1 cellular context compared by ENCODE assay signal in the genomic region with DNA sequence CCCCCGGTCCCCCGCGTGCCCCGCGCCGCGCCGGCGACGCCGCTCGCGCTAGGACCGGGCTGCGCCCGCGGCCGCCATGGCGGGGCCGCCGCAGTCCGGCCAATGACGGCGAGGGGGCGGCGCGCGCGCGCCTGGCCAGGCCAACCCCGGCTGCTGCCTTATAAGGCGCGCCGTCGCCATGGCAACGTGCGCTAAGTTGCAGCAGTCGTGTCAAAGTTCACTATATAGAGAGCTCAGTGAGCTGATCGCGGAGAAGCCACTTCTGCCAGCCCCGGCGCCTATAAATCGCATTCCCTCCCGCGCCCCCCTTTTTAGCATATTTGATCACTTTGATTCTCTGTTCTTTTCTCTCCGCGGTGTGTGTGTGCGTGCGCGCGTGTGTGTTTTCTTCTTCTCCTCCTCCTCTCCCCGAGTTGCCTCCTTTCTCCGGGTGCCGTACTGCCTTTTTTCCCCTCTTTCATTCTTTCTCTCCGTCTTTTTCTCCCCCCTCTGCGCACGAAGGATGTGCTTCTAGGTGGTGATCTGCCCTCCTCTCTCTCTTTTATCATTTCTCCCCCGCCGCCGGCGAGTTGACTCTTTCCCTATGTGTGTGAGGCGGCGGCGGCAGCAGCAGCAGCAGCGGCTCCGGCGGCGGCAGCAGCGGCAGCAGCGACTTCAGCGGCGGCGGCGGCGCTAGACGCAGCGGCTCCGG.
TF ChIP-seq lines count a peak whose summit lies in the region.

A gene (plus strand): TSS at position 251 of the 691 bp plus-strand sequence. CDS start 1,406 bp downstream, outside the sequence.

TF ChIP-seq in HepG2, 621 proteins besides CTCF, POLR2A, EP300 and RAD21 (continued from another document and continues in another):
- TF ChIP-seq, protein P1, sequence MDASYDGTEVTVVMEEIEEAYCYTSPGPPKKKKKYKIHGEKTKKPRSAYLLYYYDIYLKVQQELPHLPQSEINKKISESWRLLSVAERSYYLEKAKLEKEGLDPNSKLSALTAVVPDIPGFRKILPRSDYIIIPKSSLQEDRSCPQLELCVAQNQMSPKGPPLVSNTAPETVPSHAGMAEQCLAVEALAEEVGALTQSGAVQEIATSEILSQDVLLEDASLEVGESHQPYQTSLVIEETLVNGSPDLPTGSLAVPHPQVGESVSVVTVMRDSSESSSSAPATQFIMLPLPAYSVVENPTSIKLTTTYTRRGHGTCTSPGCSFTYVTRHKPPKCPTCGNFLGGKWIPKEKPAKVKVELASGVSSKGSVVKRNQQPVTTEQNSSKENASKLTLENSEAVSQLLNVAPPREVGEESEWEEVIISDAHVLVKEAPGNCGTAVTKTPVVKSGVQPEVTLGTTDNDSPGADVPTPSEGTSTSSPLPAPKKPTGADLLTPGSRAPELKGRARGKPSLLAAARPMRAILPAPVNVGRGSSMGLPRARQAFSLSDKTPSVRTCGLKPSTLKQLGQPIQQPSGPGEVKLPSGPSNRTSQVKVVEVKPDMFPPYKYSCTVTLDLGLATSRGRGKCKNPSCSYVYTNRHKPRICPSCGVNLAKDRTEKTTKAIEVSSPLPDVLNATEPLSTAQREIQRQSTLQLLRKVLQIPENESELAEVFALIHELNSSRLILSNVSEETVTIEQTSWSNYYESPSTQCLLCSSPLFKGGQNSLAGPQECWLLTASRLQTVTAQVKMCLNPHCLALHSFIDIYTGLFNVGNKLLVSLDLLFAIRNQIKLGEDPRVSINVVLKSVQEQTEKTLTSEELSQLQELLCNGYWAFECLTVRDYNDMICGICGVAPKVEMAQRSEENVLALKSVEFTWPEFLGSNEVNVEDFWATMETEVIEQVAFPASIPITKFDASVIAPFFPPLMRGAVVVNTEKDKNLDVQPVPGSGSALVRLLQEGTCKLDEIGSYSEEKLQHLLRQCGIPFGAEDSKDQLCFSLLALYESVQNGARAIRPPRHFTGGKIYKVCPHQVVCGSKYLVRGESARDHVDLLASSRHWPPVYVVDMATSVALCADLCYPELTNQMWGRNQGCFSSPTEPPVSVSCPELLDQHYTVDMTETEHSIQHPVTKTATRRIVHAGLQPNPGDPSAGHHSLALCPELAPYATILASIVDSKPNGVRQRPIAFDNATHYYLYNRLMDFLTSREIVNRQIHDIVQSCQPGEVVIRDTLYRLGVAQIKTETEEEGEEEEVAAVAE (CRISPR knock-in tag; IDR thresholded peaks at IDR 0.05; ENCODE audit: borderline replicate concordance): no peak
- TF ChIP-seq KDM1A (CRISPR knock-in tag; IDR thresholded peaks at IDR 0.05) (no peak), SNRNP70 (IDR thresholded peaks at IDR 0.05; ENCODE audit: low read depth, low read length) (no peak), HNRNPL (IDR thresholded peaks at IDR 0.05; ENCODE audit: low read depth, low read length) (no peak), MED13 (CRISPR knock-in tag; IDR thresholded peaks at IDR 0.05) (no peak), NR2F1 (CRISPR knock-in tag; IDR thresholded peaks at IDR 0.05) (peak in 1 of 2 experiments; percentile 37; a peak in 1 of 4 replicates), ZNF350 (CRISPR knock-in tag; IDR thresholded peaks at IDR 0.05; ENCODE audit: borderline replicate concordance, low read depth) (no peak), MYNN (CRISPR knock-in tag; IDR thresholded peaks at IDR 0.05; ENCODE audit: low read depth) (no peak), ZBTB1 (CRISPR knock-in tag; IDR thresholded peaks at IDR 0.05; ENCODE audit: borderline replicate concordance) (no peak), SKI (IDR thresholded peaks at IDR 0.05; ENCODE audit: partially characterized antibody) (peak; percentile 40), ZNF232 (CRISPR knock-in tag; IDR thresholded peaks at IDR 0.05; ENCODE audit: borderline replicate concordance) (no peak), ZBTB8A (CRISPR knock-in tag; IDR thresholded peaks at IDR 0.05; ENCODE audit: borderline replicate concordance, low read depth) (no peak), ZNF883 (CRISPR knock-in tag; IDR thresholded peaks at IDR 0.05; ENCODE audit: not compliant biosample characterization) (no peak), ZNF619 (CRISPR knock-in tag; IDR thresholded peaks at IDR 0.05) (no peak), DR1 (CRISPR knock-in tag; IDR thresholded peaks at IDR 0.05) (peak; percentile 77; the same call in 1 of the 2 replicates), DMAP1 (CRISPR knock-in tag; IDR thresholded peaks at IDR 0.05) (no peak), ZNF207 (IDR thresholded peaks at IDR 0.05; ENCODE audit: borderline replicate concordance) (no peak), RBAK (CRISPR knock-in tag; IDR thresholded peaks at IDR 0.05) (no peak), ARHGAP35 (CRISPR knock-in tag; IDR thresholded peaks at IDR 0.05; ENCODE audit: borderline replicate concordance) (no peak), TAF1 (CRISPR knock-in tag; IDR thresholded peaks at IDR 0.05) (peak; percentile 67), ZNF777 (CRISPR knock-in tag; IDR thresholded peaks at IDR 0.05) (no peak), HOXA7 (CRISPR knock-in tag; IDR thresholded peaks at IDR 0.05) (no peak), BHLHE40 (IDR thresholded peaks at IDR 0.05; ENCODE audit: low read length) (no peak), POLR2AphosphoS2 (IDR thresholded peaks at IDR 0.05; ENCODE audit: low read depth, low read length) (no peak), MIER3 (CRISPR knock-in tag; IDR thresholded peaks at IDR 0.05; ENCODE audit: borderline replicate concordance) (no peak), RBFOX2 (IDR thresholded peaks at IDR 0.05; ENCODE audit: low read depth, low read length) (peak; percentile 68), ZSCAN31 (CRISPR knock-in tag; IDR thresholded peaks at IDR 0.05; ENCODE audit: low read depth) (no peak), AGO2 (optimal IDR thresholded peaks at IDR 0.05; ENCODE audit: low read depth, low read length) (peak; percentile 54), KLF6 (CRISPR knock-in tag; IDR thresholded peaks at IDR 0.05) (no peak), YY1 (IDR thresholded peaks at IDR 0.05; ENCODE audit: insufficient read depth, insufficient replicate concordance, low read depth, low read length) (peak; percentile 87), HNF4G (IDR thresholded peaks at IDR 0.05; ENCODE audit: borderline replicate concordance, low read depth, low read length) (peak; percentile 85), HNF4G (CRISPR knock-in tag; IDR thresholded peaks at IDR 0.05; ENCODE audit: borderline replicate concordance, low read depth) (no peak), RXRA (CRISPR knock-in tag; IDR thresholded peaks at IDR 0.05) (no peak; the same call in 1 of the 2 replicates), ZFP82 (CRISPR knock-in tag; IDR thresholded peaks at IDR 0.05; ENCODE audit: borderline replicate concordance) (peak; percentile 56; the same call in 1 of the 2 replicates), GATAD1 (CRISPR knock-in tag; IDR thresholded peaks at IDR 0.05) (no peak)
- TF ChIP-seq, protein P2, sequence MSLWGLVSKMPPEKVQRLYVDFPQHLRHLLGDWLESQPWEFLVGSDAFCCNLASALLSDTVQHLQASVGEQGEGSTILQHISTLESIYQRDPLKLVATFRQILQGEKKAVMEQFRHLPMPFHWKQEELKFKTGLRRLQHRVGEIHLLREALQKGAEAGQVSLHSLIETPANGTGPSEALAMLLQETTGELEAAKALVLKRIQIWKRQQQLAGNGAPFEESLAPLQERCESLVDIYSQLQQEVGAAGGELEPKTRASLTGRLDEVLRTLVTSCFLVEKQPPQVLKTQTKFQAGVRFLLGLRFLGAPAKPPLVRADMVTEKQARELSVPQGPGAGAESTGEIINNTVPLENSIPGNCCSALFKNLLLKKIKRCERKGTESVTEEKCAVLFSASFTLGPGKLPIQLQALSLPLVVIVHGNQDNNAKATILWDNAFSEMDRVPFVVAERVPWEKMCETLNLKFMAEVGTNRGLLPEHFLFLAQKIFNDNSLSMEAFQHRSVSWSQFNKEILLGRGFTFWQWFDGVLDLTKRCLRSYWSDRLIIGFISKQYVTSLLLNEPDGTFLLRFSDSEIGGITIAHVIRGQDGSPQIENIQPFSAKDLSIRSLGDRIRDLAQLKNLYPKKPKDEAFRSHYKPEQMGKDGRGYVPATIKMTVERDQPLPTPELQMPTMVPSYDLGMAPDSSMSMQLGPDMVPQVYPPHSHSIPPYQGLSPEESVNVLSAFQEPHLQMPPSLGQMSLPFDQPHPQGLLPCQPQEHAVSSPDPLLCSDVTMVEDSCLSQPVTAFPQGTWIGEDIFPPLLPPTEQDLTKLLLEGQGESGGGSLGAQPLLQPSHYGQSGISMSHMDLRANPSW (CRISPR knock-in tag; IDR thresholded peaks at IDR 0.05; ENCODE audit: borderline replicate concordance): no peak
- TF ChIP-seq, protein P3, sequence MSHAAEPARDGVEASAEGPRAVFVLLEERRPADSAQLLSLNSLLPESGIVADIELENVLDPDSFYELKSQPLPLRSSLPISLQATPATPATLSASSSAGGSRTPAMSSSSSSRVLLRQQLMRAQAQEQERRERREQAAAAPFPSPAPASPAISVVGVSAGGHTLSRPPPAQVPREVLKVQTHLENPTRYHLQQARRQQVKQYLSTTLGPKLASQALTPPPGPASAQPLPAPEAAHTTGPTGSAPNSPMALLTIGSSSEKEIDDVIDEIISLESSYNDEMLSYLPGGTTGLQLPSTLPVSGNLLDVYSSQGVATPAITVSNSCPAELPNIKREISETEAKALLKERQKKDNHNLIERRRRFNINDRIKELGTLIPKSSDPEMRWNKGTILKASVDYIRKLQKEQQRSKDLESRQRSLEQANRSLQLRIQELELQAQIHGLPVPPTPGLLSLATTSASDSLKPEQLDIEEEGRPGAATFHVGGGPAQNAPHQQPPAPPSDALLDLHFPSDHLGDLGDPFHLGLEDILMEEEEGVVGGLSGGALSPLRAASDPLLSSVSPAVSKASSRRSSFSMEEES (CRISPR knock-in tag; IDR thresholded peaks at IDR 0.05): no peak
- TF ChIP-seq, protein P4, sequence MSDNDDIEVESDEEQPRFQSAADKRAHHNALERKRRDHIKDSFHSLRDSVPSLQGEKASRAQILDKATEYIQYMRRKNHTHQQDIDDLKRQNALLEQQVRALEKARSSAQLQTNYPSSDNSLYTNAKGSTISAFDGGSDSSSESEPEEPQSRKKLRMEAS (IDR thresholded peaks at IDR 0.05): peak; percentile 51; the same call in 1 of the 2 replicates
- TF ChIP-seq, protein P5, sequence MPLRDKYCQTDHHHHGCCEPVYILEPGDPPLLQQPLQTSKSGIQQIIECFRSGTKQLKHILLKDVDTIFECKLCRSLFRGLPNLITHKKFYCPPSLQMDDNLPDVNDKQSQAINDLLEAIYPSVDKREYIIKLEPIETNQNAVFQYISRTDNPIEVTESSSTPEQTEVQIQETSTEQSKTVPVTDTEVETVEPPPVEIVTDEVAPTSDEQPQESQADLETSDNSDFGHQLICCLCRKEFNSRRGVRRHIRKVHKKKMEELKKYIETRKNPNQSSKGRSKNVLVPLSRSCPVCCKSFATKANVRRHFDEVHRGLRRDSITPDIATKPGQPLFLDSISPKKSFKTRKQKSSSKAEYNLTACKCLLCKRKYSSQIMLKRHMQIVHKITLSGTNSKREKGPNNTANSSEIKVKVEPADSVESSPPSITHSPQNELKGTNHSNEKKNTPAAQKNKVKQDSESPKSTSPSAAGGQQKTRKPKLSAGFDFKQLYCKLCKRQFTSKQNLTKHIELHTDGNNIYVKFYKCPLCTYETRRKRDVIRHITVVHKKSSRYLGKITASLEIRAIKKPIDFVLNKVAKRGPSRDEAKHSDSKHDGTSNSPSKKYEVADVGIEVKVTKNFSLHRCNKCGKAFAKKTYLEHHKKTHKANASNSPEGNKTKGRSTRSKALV (CRISPR knock-in tag; IDR thresholded peaks at IDR 0.05): no peak
- TF ChIP-seq, protein P6, sequence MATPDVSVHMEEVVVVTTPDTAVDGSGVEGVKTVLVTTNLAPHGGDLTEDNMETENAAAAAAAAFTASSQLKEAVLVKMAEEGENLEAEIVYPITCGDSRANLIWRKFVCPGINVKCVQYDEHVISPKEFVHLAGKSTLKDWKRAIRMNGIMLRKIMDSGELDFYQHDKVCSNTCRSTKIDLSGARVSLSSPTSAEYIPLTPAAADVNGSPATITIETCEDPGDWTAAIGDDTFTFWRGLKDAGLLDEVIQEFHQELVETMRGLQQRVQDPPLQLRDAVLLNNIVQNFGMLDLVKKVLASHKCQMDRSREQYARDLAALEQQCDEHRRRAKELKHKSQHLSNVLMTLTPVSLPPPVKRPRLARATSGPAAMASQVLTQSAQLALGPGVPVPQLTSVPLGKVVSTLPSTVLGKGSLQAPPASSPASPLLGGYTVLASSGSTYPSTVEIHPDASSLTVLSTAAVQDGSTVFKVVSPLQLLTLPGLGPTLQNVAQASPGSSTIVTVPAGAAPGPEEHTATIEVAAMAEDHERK (CRISPR knock-in tag; IDR thresholded peaks at IDR 0.05; ENCODE audit: low read depth): no peak
- TF ChIP-seq, protein P7, sequence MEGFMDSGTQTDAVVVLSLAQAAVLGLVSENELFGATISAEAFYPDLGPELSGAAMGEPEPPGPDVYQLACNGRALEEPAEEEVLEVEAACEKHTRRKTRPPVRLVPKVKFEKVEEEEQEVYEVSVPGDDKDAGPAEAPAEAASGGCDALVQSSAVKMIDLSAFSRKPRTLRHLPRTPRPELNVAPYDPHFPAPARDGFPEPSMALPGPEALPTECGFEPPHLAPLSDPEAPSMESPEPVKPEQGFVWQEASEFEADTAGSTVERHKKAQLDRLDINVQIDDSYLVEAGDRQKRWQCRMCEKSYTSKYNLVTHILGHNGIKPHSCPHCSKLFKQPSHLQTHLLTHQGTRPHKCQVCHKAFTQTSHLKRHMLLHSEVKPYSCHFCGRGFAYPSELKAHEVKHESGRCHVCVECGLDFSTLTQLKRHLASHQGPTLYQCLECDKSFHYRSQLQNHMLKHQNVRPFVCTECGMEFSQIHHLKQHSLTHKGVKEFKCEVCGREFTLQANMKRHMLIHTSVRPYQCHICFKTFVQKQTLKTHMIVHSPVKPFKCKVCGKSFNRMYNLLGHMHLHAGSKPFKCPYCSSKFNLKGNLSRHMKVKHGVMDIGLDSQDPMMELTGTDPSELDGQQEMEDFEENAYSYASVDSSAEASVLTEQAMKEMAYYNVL (CRISPR knock-in tag; IDR thresholded peaks at IDR 0.05; ENCODE audit: borderline replicate concordance): peak; percentile 82
- TF ChIP-seq, protein P8, sequence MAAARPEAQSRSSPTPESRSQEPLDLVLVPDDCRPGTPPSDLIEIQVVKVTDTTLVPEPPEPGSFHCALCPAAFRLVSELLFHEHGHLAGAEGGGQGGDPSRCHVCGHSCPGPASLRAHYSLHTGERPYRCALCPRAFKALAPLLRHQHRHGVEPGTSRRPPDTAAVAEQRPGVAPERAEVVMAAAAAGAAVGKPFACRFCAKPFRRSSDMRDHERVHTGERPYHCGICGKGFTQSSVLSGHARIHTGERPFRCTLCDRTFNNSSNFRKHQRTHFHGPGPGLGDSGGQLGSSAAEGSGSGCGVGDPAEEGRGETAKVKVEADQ (CRISPR knock-in tag; IDR thresholded peaks at IDR 0.05; ENCODE audit: borderline replicate concordance): no peak
- TF ChIP-seq, protein P9, sequence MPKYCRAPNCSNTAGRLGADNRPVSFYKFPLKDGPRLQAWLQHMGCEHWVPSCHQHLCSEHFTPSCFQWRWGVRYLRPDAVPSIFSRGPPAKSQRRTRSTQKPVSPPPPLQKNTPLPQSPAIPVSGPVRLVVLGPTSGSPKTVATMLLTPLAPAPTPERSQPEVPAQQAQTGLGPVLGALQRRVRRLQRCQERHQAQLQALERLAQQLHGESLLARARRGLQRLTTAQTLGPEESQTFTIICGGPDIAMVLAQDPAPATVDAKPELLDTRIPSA (CRISPR knock-in tag; IDR thresholded peaks at IDR 0.05; ENCODE audit: borderline replicate concordance): no peak
- TF ChIP-seq, protein P10, sequence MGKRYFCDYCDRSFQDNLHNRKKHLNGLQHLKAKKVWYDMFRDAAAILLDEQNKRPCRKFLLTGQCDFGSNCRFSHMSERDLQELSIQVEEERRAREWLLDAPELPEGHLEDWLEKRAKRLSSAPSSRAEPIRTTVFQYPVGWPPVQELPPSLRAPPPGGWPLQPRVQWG (CRISPR knock-in tag; IDR thresholded peaks at IDR 0.05; ENCODE audit: borderline replicate concordance, low read depth): no peak
